Comparison of ENCODE assay signal across 18 cellular contexts in genomic region chr5:39775058-39775457, GRCh38.
DNase-seq lines count a peak whose midpoint lies in the region; ATAC-seq, FAIRE-seq and TF ChIP-seq lines count a peak whose summit lies in the region.
"Had no signal": no experiment of that assay in that cellular context is flagged by ENCODE, and none has a peak within 500 bp of the region (broad histone marks: within the 10 kb centered on the region; RNA-seq: fewer than 3 reads in every experiment).

No MANE protein-coding gene starts in this region.

- H3K4me1 ChIP-seq in endothelial cell of umbilical vein (ENCODE audit: control insufficient read depth, extremely low read depth, insufficient read depth, low read length): peaks cover 4% of the 10 kb centered on the region
- H3K4me1 ChIP-seq: SJCRH30 had no signal

- no peak overlapping the region for H2AFZ ChIP-seq in endothelial cell of umbilical vein (ENCODE audit: low read depth, low read length)
- no peak overlapping the region for H2AFZ ChIP-seq in neural cell (ENCODE audit: low read depth, low read length)

- H3K9me2 ChIP-seq in neural cell (ENCODE audit: insufficient read depth, low read length): no peaks in the 10 kb centered on the region

- no peak overlapping the region for H3K4me2 ChIP-seq in endothelial cell of umbilical vein (ENCODE audit: insufficient read depth, low read length)
- no peak overlapping the region for H3K4me2 ChIP-seq in neural cell (ENCODE audit: low read length)

- no peak for TF ChIP-seq CTCF in AG10803 (conservative IDR thresholded peaks at IDR 0.05; ENCODE audit: low read length)
- TF ChIP-seq CTCF in endothelial cell of umbilical vein (IDR thresholded peaks at IDR 0.05; ENCODE audit: extremely low read depth in 1 of 2, insufficient read depth in 1 of 2, low read depth in 1 of 2, low read length in 2 of 2): no peak
- no peak for TF ChIP-seq CTCF in neural cell (IDR thresholded peaks at IDR 0.05; ENCODE audit: poor library complexity, severe bottlenecking)

- no peaks in the 10 kb centered on the region for H3K36me3 ChIP-seq in endothelial cell of umbilical vein (ENCODE audit: control insufficient read depth in 2 of 2, extremely low read depth in 1 of 2, insufficient read depth in 2 of 2, low read length in 2 of 2)
- no peaks in the 10 kb centered on the region for H3K36me3 ChIP-seq in neural cell (ENCODE audit: insufficient read depth, low read length)
- H3K36me3 ChIP-seq: SJCRH30 had no signal

- no peaks in the 10 kb centered on the region for H3K9me1 ChIP-seq in endothelial cell of umbilical vein (replicated peaks; ENCODE audit: control insufficient read depth, extremely low read depth, insufficient read depth, low read length)

- H3K9me3 Mint-ChIP-seq in immature natural killer cell: peaks cover 0 to 4% (median 0%) of the 10 kb centered on the region in 6 donors
- H3K9me3 Mint-ChIP-seq: CD8-positive, alpha-beta memory T cell; stimulated activated memory B cell treated with anti-CD40 and anti-IgM and Interleukin-4, amounts not matched to agents 10 μg/mL and 1 μg/mL and 100 μg/mL, for 72 hours had no signal

- no peak overlapping the region for H3K4me3 ChIP-seq in AG10803 (ENCODE audit: low read length)
- H3K4me3 ChIP-seq in endothelial cell of umbilical vein (replicated peaks in 1 of 3; ENCODE audit: insufficient read depth in 1 of 3, low read depth in 1 of 3, low read length in 3 of 3): no peak overlapping the region
- peak overlapping the region; percentile 2 for H3K4me3 ChIP-seq in neural cell (ENCODE audit: low read length)
- H3K4me3 ChIP-seq: SJCRH30 had no signal

- CTCF ChIA-PET in endothelial cell of umbilical vein (lab: Charles Lee): interaction anchor here (0.8 to 1.0 kb wide), 2 partner anchors 14 to 58 kb away, joined by 3 to 4 read pairs; no protein-coding TSS in a partner anchor

- DNase-seq in AG10803 (ENCODE audit: low read depth) (peak; percentile 68), RPMI7951 (ENCODE audit: low read depth) (peak; percentile 29), endothelial cell of umbilical vein (ENCODE audit: low read depth, low spot score) (peak; percentile 7), immature natural killer cell (no peak), KBM-7 (no peak)
- DNase-seq: CD8-positive, alpha-beta memory T cell; DMS79 treated with DMSO at 0.1 percent for 48 hours; GOT3; NCI-H1694 treated with DMSO at 0.1 percent for 48 hours; NCI-H510A; SJCRH30 had no signal

- H3K27me3 ChIP-seq in endothelial cell of umbilical vein (ENCODE audit: control insufficient read depth in 2 of 2, insufficient read depth in 2 of 2, low read length in 2 of 2): no peaks in the 10 kb centered on the region
- no peaks in the 10 kb centered on the region for H3K27me3 ChIP-seq in neural cell (ENCODE audit: insufficient read depth, low read depth, low read length)

- H3K9ac ChIP-seq in endothelial cell of umbilical vein (replicated peaks; ENCODE audit: extremely low read depth, insufficient read depth, low read length) (no peak overlapping the region), neural cell (ENCODE audit: low read length) (peak overlapping the region; percentile 4)

- in situ Hi-C loops in KBM-7 (cut with MboI; ENCODE audit: low pct_unique_long_range_greater_than_20kb, low sequenced_read_pairs): no loop called here

- dilution Hi-C loops in endothelial cell of umbilical vein (cut with MboI; ENCODE audit: extremely low pct_ligation_motif_present, low sequenced_read_pairs): no loop called here

- no peak overlapping the region for H3K4me3 Mint-ChIP-seq in immature natural killer cell
- H3K4me3 Mint-ChIP-seq: activated naive CD8-positive, alpha-beta T cell; CD8-positive, alpha-beta memory T cell; stimulated activated memory B cell treated with anti-CD40 and anti-IgM and Interleukin-4, amounts not matched to agents 10 μg/mL and 1 μg/mL and 100 μg/mL, for 72 hours had no signal

- H3K9me3 ChIP-seq in endothelial cell of umbilical vein (replicated peaks; ENCODE audit: control insufficient read depth, insufficient read depth, low read length): no peaks in the 10 kb centered on the region
- no peaks in the 10 kb centered on the region for H3K9me3 ChIP-seq in neural cell (ENCODE audit: low read length)
- H3K9me3 ChIP-seq: SJCRH30 had no signal

- intact Hi-C loops in endothelial cell of umbilical vein (cut with micrococcal nuclease): no loop called here

- H3K27ac ChIP-seq in endothelial cell of umbilical vein (ENCODE audit: insufficient read depth, low read depth, low read length): no peak overlapping the region
- peak overlapping the region; percentile 76 for H3K27ac ChIP-seq in neural cell (ENCODE audit: low read length)
- H3K27ac ChIP-seq: SJCRH30 had no signal

- ATAC-seq in HG02610 (IDR thresholded peaks at IDR 0.05; ENCODE audit: unreplicated experiment): no peak
- no peak for ATAC-seq in HG03521 (IDR thresholded peaks at IDR 0.05; ENCODE audit: unreplicated experiment)
- ATAC-seq: activated CD4-positive, CD25-positive, alpha-beta regulatory T cell treated with anti-CD3 and anti-CD28 coated beads, Interleukin-2, amount 50 U/mL, for 24 hours; stimulated activated memory B cell treated with anti-CD40 and anti-IgM and Interleukin-4, amounts not matched to agents 10 μg/mL and 1 μg/mL and 100 μg/mL, for 72 hours had no signal

- no peak for TF ChIP-seq POLR2A in endothelial cell of umbilical vein (IDR thresholded peaks at IDR 0.05; ENCODE audit: low read depth, low read length)

- H3K27ac Mint-ChIP-seq in immature natural killer cell: no peak overlapping the region
- H3K27ac Mint-ChIP-seq: activated naive CD8-positive, alpha-beta T cell; CD8-positive, alpha-beta memory T cell; stimulated activated memory B cell treated with anti-CD40 and anti-IgM and Interleukin-4, amounts not matched to agents 10 μg/mL and 1 μg/mL and 100 μg/mL, for 72 hours had no signal

- H3K79me2 ChIP-seq in endothelial cell of umbilical vein (ENCODE audit: control insufficient read depth, insufficient read depth, low read length) (no peaks in the 10 kb centered on the region), neural cell (replicated peaks; ENCODE audit: insufficient read depth, low read length) (no peaks in the 10 kb centered on the region)

- H4K20me1 ChIP-seq in endothelial cell of umbilical vein (replicated peaks; ENCODE audit: control insufficient read depth, extremely low read depth, insufficient read depth, low read length) (no peaks in the 10 kb centered on the region), neural cell (ENCODE audit: insufficient read depth) (no peaks in the 10 kb centered on the region)

- no peak for TF ChIP-seq RAD21 in neural cell (conservative IDR thresholded peaks at IDR 0.05)

- H3K36me3 Mint-ChIP-seq in immature natural killer cell: no peaks in the 10 kb centered on the region
- H3K36me3 Mint-ChIP-seq: activated naive CD8-positive, alpha-beta T cell; CD8-positive, alpha-beta memory T cell; stimulated activated memory B cell treated with anti-CD40 and anti-IgM and Interleukin-4, amounts not matched to agents 10 μg/mL and 1 μg/mL and 100 μg/mL, for 72 hours had no signal

- no peaks in the 10 kb centered on the region for H3K4me1 Mint-ChIP-seq in immature natural killer cell
- H3K4me1 Mint-ChIP-seq: CD8-positive, alpha-beta memory T cell; stimulated activated memory B cell treated with anti-CD40 and anti-IgM and Interleukin-4, amounts not matched to agents 10 μg/mL and 1 μg/mL and 100 μg/mL, for 72 hours had no signal

- POLR2A ChIA-PET in endothelial cell of umbilical vein (lab: Charles Lee): no interaction called here

- H3F3A ChIP-seq in neural cell (ENCODE audit: insufficient read depth, low read length, poor library complexity, severe bottlenecking): no peaks in the 10 kb centered on the region

- peaks cover 0 to 11% (median 2%) of the 10 kb centered on the region in 3 donors for H3K27me3 Mint-ChIP-seq in immature natural killer cell (ENCODE audit: low read depth in 3 of 3)
- H3K27me3 Mint-ChIP-seq: stimulated activated memory B cell treated with anti-CD40 and anti-IgM and Interleukin-4, amounts not matched to agents 10 μg/mL and 1 μg/mL and 100 μg/mL, for 72 hours had no signal

- FAIRE-seq in endothelial cell of umbilical vein (lab: Jason Lieb, UNC): no peak
- FAIRE-seq: GM18507 had no signal

- no TSS peak for BruUV-seq in endothelial cell of umbilical vein (replicated peaks; lab: Mats Ljungman, UMichigan)

- TF ChIP-seq EP300 in neural cell (conservative IDR thresholded peaks at IDR 0.05; ENCODE audit: poor library complexity, severe bottlenecking): no peak

TF ChIP-seq in endothelial cell of umbilical vein, 7 proteins besides CTCF, POLR2A, EP300 and RAD21:
- TF ChIP-seq JUN (IDR thresholded peaks at IDR 0.05; ENCODE audit: borderline replicate concordance, insufficient read depth, insufficient read length, low read depth) (no peak), MYC (IDR thresholded peaks at IDR 0.05; ENCODE audit: low read depth, low read length) (no peak), FOS (IDR thresholded peaks at IDR 0.05; ENCODE audit: borderline replicate concordance, insufficient read depth, low read length) (no peak), MAX (IDR thresholded peaks at IDR 0.05; ENCODE audit: insufficient read depth, insufficient read length) (no peak)
TF ChIP-seq in endothelial cell of umbilical vein: peak in this region for 0.

TF ChIP-seq in neural cell, 6 proteins besides CTCF, POLR2A, EP300 and RAD21 (continues in another document):
- TF ChIP-seq REST (IDR thresholded peaks at IDR 0.05; ENCODE audit: borderline replicate concordance): no peak
- TF ChIP-seq TAF1 (IDR thresholded peaks at IDR 0.05; ENCODE audit: low read depth): no peak

Comparison
In these comparisons a context has a peak if more than half of its experiments do, and no peak if none do; other contexts are left out.
1. DNase-seq: peak in AG10803 (single experiment), RPMI7951 (single experiment) and endothelial cell of umbilical vein (single experiment); none in immature natural killer cell (0 of 3) and KBM-7 (single experiment).